Comparison of ENCODE assay signal across 18 cellular contexts in the genomic region with DNA sequence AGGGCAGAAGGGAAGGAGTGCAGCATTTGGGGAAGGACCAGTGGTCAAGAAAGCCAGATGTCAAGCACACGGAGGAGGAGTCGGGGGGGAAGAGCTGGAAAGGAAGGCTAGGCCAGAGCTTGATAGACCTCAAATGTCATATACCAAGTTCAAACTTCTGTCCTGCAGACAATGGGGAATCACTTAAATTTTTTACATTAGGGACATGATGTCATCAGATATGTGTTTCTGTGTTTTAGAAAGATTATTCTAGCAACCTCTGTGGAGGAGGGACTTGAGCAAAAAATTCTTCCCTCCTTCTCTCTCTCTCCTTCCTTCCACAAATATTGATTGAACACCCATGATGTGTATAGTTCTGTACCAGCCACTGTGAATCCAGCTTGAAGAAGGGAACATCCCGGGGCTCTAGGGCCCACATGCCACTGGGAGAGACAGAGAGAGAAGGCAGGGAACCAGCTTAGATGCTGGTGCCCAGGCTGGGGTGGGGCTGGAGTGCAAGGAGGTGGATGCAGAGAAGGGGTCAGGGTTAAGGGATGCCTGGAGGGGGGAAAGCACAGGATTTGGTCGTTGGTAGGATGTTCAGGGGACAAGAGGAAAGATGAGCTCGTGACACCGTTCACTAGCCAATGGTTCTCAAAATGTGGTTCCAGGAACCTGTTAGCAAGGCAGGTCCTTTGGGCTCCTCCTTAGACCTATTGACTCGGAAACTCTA. TPM values are rescaled to one million over a fixed set of nuclear protein-coding genes. Genes with fewer than 3 reads are reported as not detected.
DNase-seq lines count a peak whose midpoint lies in the region; ATAC-seq and TF ChIP-seq lines count a peak whose summit lies in the region.
"Had no signal": no experiment of that assay in that cellular context is flagged by ENCODE, and none has a peak within 500 bp of the region (broad histone marks: within the 10 kb centered on the region; RNA-seq: fewer than 3 reads in every experiment).

No MANE protein-coding gene starts in this region.

- POLR2A ChIA-PET in HEK293 (lab: Yijun Ruan, JAX): no interaction called here

- no peak overlapping the region for H3K4me3 ChIP-seq in HEK293 (ENCODE audit: low read depth, low read length)
- no peak overlapping the region for H3K4me3 ChIP-seq in spleen
- H3K4me3 ChIP-seq: BLaER1, GM12878, GM23248 had no signal

- H3K9me3 ChIP-seq in HEK293 (ENCODE audit: control insufficient read depth, insufficient read depth, low read depth, low read length) (no peaks in the 10 kb centered on the region), T-helper 17 cell (ENCODE audit: control insufficient read depth, low read length, poor library complexity, severe bottlenecking) (no peaks in the 10 kb centered on the region), spleen (no peaks in the 10 kb centered on the region)
- H3K9me3 ChIP-seq: BLaER1 had no signal

- H3K4me1 Mint-ChIP-seq in T-helper 17 cell (peaks cover 5% of the 10 kb centered on the region), natural killer cell (peaks cover 4 to 9% of the 10 kb centered on the region in 2 donors)
- no peaks in the 10 kb centered on the region for H3K4me1 Mint-ChIP-seq in activated CD8-positive, alpha-beta memory T cell treated with anti-CD3 and anti-CD28 coated beads, Interleukin-2, amount 10 ng/mL, durations not matched to agents 7 days and 5 days
- H3K4me1 Mint-ChIP-seq: B cell; CD4-positive, CD25-positive, alpha-beta regulatory T cell had no signal

- H3K27ac Mint-ChIP-seq in T-helper 17 cell (peak overlapping the region; percentile 85), natural killer cell (no peak overlapping the region)
- no peak overlapping the region for H3K27ac Mint-ChIP-seq in activated CD8-positive, alpha-beta memory T cell treated with anti-CD3 and anti-CD28 coated beads, Interleukin-2, amount 10 ng/mL, durations not matched to agents 7 days and 5 days
- H3K27ac Mint-ChIP-seq: B cell; CD8-positive, alpha-beta T cell had no signal

- peaks cover 28% of the 10 kb centered on the region for H3K27me3 Mint-ChIP-seq in T-helper 17 cell
- peaks cover 0 to 9% of the 10 kb centered on the region in 2 donors for H3K27me3 Mint-ChIP-seq in natural killer cell (ENCODE audit: low read depth in 2 of 2)
- peaks cover 6% of the 10 kb centered on the region for H3K27me3 Mint-ChIP-seq in activated CD8-positive, alpha-beta memory T cell treated with anti-CD3 and anti-CD28 coated beads, Interleukin-2, amount 10 ng/mL, durations not matched to agents 7 days and 5 days

- H3K4me1 ChIP-seq in HEK293 (ENCODE audit: control insufficient read depth, insufficient read depth, low read length) (no peaks in the 10 kb centered on the region), spleen (no peaks in the 10 kb centered on the region)
- H3K4me1 ChIP-seq: BLaER1 had no signal

- H3K36me3 Mint-ChIP-seq in T-helper 17 cell (ENCODE audit: low read depth) (peaks cover 2% of the 10 kb centered on the region), natural killer cell (no peaks in the 10 kb centered on the region)
- no peaks in the 10 kb centered on the region for H3K36me3 Mint-ChIP-seq in activated CD8-positive, alpha-beta memory T cell treated with anti-CD3 and anti-CD28 coated beads, Interleukin-2, amount 10 ng/mL, durations not matched to agents 7 days and 5 days
- H3K36me3 Mint-ChIP-seq: CD4-positive, CD25-positive, alpha-beta regulatory T cell; CD8-positive, alpha-beta T cell had no signal

- TF ChIP-seq CTCF in HEK293 (tag by site-specific recombination; IDR thresholded peaks at IDR 0.05): no peak
- TF ChIP-seq CTCF in spleen (IDR thresholded peaks at IDR 0.05 in 8 of 11, conservative IDR thresholded peaks at IDR 0.05 in 3 of 11): no peak
- no peak for TF ChIP-seq CTCF in natural killer cell (IDR thresholded peaks at IDR 0.05)

- CTCF ChIA-PET in HEK293 (lab: Yijun Ruan, JAX): interaction anchor here (0.5 to 2.3 kb wide), 14 partner anchors 14 to 1323 kb away, joined by 3 to 11 read pairs (median 3); partner anchors contain the start of gene AAR2
- CTCF ChIA-PET in activated CD8-positive, alpha-beta memory T cell treated with anti-CD3 and anti-CD28 coated beads, Interleukin-2, amount 10 ng/mL, durations not matched to agents 7 days and 5 days (lab: Charles Lee): interaction anchor here (0.6 to 1.5 kb wide), 4 partner anchors 14 to 224 kb away, joined by 3 to 5 read pairs (median 4); no protein-coding TSS in a partner anchor

- H3K27ac ChIP-seq in HEK293 (ENCODE audit: extremely low read depth, low read depth, low read length): no peak overlapping the region
- no peak overlapping the region for H3K27ac ChIP-seq in spleen
- H3K27ac ChIP-seq: BLaER1, C4-2B, GM23248 had no signal

- no peaks in the 10 kb centered on the region for H3K27me3 ChIP-seq in spleen (replicated peaks in 1 of 7)
- H3K27me3 ChIP-seq: BLaER1 had no signal

- TF ChIP-seq POLR2A in spleen (IDR thresholded peaks at IDR 0.05): no peak

- no peak for ATAC-seq in T-helper 17 cell
- ATAC-seq in natural killer cell: no peak
- no peak for ATAC-seq in activated CD8-positive, alpha-beta memory T cell treated with anti-CD3 and anti-CD28 coated beads, Interleukin-2, amount 10 ng/mL, durations not matched to agents 7 days and 5 days
- ATAC-seq: CD8-positive, alpha-beta T cell had no signal

- no peaks in the 10 kb centered on the region for H3K9me3 Mint-ChIP-seq in natural killer cell
- no peaks in the 10 kb centered on the region for H3K9me3 Mint-ChIP-seq in activated CD8-positive, alpha-beta memory T cell treated with anti-CD3 and anti-CD28 coated beads, Interleukin-2, amount 10 ng/mL, durations not matched to agents 7 days and 5 days (ENCODE audit: low read depth)
- H3K9me3 Mint-ChIP-seq: CD4-positive, CD25-positive, alpha-beta regulatory T cell; CD8-positive, alpha-beta T cell had no signal

- DNase-seq in T-helper 17 cell: no peak
- DNase-seq in spleen: peak; percentile 51
- DNase-seq in NOMO-1 treated with DMSO at 0.1 percent for 48 hours (lab: John Stamatoyannopoulos, UW; ENCODE audit: unreplicated experiment): no peak
- DNase-seq in natural killer cell: no peak
- no peak for DNase-seq in activated CD8-positive, alpha-beta memory T cell treated with anti-CD3 and anti-CD28 coated beads, Interleukin-2, amount 10 ng/mL, durations not matched to agents 7 days and 5 days
- DNase-seq: CD4-positive, CD25-positive, alpha-beta regulatory T cell; CD8-positive, alpha-beta T cell; DMS 273 treated with DMSO at 0.1 percent for 48 hours; DMS79; EL; GDM1; GM23248; HCEC 1CT had no signal

- intact Hi-C loops in spleen (cut with DNase I; ENCODE audit: low total_unique reads) (loop anchor here (5.0 kb wide), 1 partner anchor 221 kb away; no protein-coding TSS in a partner anchor), natural killer cell (cut with micrococcal nuclease) (no loop called here)

- H3K4me3 Mint-ChIP-seq in T-helper 17 cell (no peak overlapping the region), natural killer cell (no peak overlapping the region)
- H3K4me3 Mint-ChIP-seq in activated CD8-positive, alpha-beta memory T cell treated with anti-CD3 and anti-CD28 coated beads, Interleukin-2, amount 10 ng/mL, durations not matched to agents 7 days and 5 days: no peak overlapping the region
- H3K4me3 Mint-ChIP-seq: B cell; CD4-positive, CD25-positive, alpha-beta regulatory T cell; CD8-positive, alpha-beta T cell had no signal

- 67 to 81% (median 80%) methylated on average over 7 of the region's 7 CpGs for WGBS in spleen, 5 donors

- H3K36me3 ChIP-seq in HEK293 (ENCODE audit: control insufficient read depth in 2 of 2, insufficient read depth in 1 of 2, low read length in 2 of 2) (peaks cover 0 to 40% of the 10 kb centered on the region in 2 experiments; a peak in 1 of 3 replicates), spleen (peaks cover 0 to 14% (median 0%) of the 10 kb centered on the region in 6 donors)
- H3K36me3 ChIP-seq: BLaER1 had no signal

TF ChIP-seq in HEK293, 187 proteins besides CTCF, POLR2A, EP300 and RAD21:
- TF ChIP-seq IKZF3 (tag by site-specific recombination; IDR thresholded peaks at IDR 0.05) (no peak), ATF2 (tag by site-specific recombination; IDR thresholded peaks at IDR 0.05; ENCODE audit: low read depth) (peak; percentile 68; the same call in 1 of the 2 replicates), ZNF692 (tag by site-specific recombination; IDR thresholded peaks at IDR 0.05) (no peak), ZNF394 (tag by site-specific recombination; IDR thresholded peaks at IDR 0.05; ENCODE audit: borderline replicate concordance) (no peak)

RNA-seq across cellular contexts. Expression of gene AAR2, which starts 19.8 kb away (rescaled TPM):
- total RNA-seq in T-helper 17 cell (10 to 100 TPM; 16.7 to 23.0 TPM), spleen (10 to 100 TPM; 18.2 to 30.0 (median 21.9) TPM), natural killer cell (10 to 100 TPM; 22.6 to 26.5 (median 25.6) TPM)
- 10 to 100 TPM; 13.3 to 19.7 (median 18.2) TPM for polyA plus RNA-seq in spleen
- 10 to 100 TPM; 18.9 to 23.9 TPM for total RNA-seq in activated CD8-positive, alpha-beta memory T cell treated with anti-CD3 and anti-CD28 coated beads, Interleukin-2, amount 10 ng/mL, durations not matched to agents 7 days and 5 days
